18 cellular contexts compared by ENCODE assay signal in the genomic region with DNA sequence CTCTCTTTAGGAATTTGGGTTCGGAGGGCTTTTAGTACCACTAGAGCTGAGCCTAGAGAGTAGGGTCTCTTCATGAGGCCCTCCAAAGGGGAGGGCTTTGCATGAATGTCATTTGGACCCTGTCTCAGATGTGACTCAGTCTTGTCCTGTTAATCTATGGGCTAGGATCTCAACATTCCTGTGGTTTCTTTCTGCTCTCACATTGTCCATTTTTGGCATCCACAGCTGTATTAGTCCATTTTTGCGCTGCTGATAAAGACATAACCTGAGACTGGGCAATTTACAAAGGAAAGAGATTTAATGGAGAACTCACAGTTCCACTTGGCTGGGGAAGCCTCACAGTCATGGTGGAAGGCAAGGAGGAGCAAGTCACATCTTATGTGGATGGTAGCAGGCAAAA.
"Had no signal": no experiment of that assay in that cellular context is flagged by ENCODE, and none has a peak within 500 bp of the region (broad histone marks: within the 10 kb centered on the region; RNA-seq: fewer than 3 reads in every experiment).

No MANE protein-coding gene starts in this region.

- H3K27me3 ChIP-seq: esophagus muscularis mucosa, right lobe of liver had no signal

- H3K4me1 Mint-ChIP-seq: activated T-helper 17 cell treated with anti-CD3 and anti-CD28 coated beads, Interleukin-2, amount 50 U/mL, for 72 hours; immature natural killer cell; neural crest cell had no signal

- H3K4me3 ChIP-seq: coronary artery, esophagus muscularis mucosa, lung, prostate gland, right lobe of liver had no signal

- H3K36me3 Mint-ChIP-seq: immature natural killer cell had no signal

- H3K9me3 ChIP-seq: esophagus muscularis mucosa, prostate gland, right lobe of liver had no signal

- H3K4me3 Mint-ChIP-seq: activated naive CD4-positive, alpha-beta T cell treated with anti-CD3 and anti-CD28 coated beads for 36 hours; activated T-helper 17 cell treated with anti-CD3 and anti-CD28 coated beads, Interleukin-2, amount 50 U/mL, for 72 hours; immature natural killer cell; neural crest cell; T-helper 2 cell treated with Interferon-gamma antibody and Interleukin-4, amounts not matched to agents 5 μg/mL and 100 μg/mL, for 36 hours had no signal

- H3K9me3 Mint-ChIP-seq: activated naive CD4-positive, alpha-beta T cell treated with anti-CD3 and anti-CD28 coated beads for 36 hours; activated T-helper 17 cell treated with anti-CD3 and anti-CD28 coated beads, Interleukin-2, amount 50 U/mL, for 72 hours; immature natural killer cell; neural crest cell; T-helper 2 cell treated with Interferon-gamma antibody and Interleukin-4, amounts not matched to agents 5 μg/mL and 100 μg/mL, for 36 hours had no signal

- H3K4me1 ChIP-seq: esophagus muscularis mucosa, prostate gland, right lobe of liver had no signal

- H3K36me3 ChIP-seq: esophagus muscularis mucosa, prostate gland, right lobe of liver had no signal

- H3K27ac ChIP-seq: coronary artery, esophagus muscularis mucosa, right lobe of liver had no signal

- H3K27ac Mint-ChIP-seq: activated naive CD4-positive, alpha-beta T cell treated with anti-CD3 and anti-CD28 coated beads for 36 hours; activated T-helper 17 cell treated with anti-CD3 and anti-CD28 coated beads, Interleukin-2, amount 50 U/mL, for 72 hours; immature natural killer cell; T-helper 2 cell treated with Interferon-gamma antibody and Interleukin-4, amounts not matched to agents 5 μg/mL and 100 μg/mL, for 36 hours had no signal

- DNase-seq: activated CD4-positive, alpha-beta T cell treated with anti-CD3 and anti-CD28 coated beads, Interleukin-2, amount 50 U/mL, for 4 hours; activated naive CD4-positive, alpha-beta T cell treated with anti-CD3 and anti-CD28 coated beads for 36 hours; activated T-cell treated with anti-CD3 and anti-CD28 coated beads for 4 hours; caudate nucleus; head of caudate nucleus; immature natural killer cell; left cardiac atrium; midbrain; right lobe of liver; stimulated activated naive CD8-positive, alpha-beta T cell treated with anti-CD3 and anti-CD28 coated beads, Interleukin-15, Interleukin-2, amounts not matched to agents 100 U/mL and 50 U/mL, for 24 hours; SW 1271 had no signal
